Comparison of ENCODE assay signal across 1 cellular context in the genomic region with DNA sequence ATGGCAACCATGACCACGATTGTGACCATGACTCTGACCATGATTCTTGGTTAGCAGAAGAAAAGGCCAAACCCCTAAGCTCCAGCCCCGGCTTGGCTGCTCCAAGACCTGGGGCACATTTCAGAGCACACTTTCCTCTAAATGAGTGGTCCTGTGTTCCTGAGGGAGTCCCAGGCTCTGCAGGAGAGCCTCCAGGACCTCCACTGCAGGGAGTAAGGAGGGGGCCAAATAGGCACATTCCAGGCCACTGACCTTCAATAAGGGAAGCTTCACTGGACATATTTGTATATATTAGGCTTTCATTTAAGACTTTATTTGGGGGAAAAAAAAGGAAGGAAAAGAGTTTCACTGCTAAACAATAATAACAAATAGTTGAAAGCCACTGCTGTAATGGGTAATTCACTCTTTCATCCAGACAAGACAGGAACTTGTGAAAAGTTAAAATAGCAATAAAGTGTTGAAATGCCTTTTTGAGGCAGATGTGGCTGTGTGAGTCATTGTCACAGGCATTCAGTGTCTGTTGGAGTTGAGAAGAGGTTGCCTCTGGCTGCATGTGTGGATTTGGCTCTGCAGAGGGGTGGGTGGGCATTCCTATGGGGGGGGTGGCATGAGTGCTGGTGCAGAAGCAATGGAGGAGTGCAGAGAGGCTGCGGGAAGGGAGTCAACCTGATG.
A peak's percentile ranks its signal among the peaks of the same experiment; 100 is the strongest.
TF ChIP-seq lines count a peak whose summit lies in the region.

No MANE protein-coding gene starts in this region.

TF ChIP-seq in SK-N-SH, 30 proteins besides CTCF, POLR2A, EP300 and RAD21 (continued from another document):
- TF ChIP-seq, protein P1, sequence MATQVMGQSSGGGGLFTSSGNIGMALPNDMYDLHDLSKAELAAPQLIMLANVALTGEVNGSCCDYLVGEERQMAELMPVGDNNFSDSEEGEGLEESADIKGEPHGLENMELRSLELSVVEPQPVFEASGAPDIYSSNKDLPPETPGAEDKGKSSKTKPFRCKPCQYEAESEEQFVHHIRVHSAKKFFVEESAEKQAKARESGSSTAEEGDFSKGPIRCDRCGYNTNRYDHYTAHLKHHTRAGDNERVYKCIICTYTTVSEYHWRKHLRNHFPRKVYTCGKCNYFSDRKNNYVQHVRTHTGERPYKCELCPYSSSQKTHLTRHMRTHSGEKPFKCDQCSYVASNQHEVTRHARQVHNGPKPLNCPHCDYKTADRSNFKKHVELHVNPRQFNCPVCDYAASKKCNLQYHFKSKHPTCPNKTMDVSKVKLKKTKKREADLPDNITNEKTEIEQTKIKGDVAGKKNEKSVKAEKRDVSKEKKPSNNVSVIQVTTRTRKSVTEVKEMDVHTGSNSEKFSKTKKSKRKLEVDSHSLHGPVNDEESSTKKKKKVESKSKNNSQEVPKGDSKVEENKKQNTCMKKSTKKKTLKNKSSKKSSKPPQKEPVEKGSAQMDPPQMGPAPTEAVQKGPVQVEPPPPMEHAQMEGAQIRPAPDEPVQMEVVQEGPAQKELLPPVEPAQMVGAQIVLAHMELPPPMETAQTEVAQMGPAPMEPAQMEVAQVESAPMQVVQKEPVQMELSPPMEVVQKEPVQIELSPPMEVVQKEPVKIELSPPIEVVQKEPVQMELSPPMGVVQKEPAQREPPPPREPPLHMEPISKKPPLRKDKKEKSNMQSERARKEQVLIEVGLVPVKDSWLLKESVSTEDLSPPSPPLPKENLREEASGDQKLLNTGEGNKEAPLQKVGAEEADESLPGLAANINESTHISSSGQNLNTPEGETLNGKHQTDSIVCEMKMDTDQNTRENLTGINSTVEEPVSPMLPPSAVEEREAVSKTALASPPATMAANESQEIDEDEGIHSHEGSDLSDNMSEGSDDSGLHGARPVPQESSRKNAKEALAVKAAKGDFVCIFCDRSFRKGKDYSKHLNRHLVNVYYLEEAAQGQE (IDR thresholded peaks at IDR 0.05; ENCODE audit: low read depth, low read length) = no peak
- TF ChIP-seq GABPA (IDR thresholded peaks at IDR 0.05; ENCODE audit: low read depth) = no peak
- no peak for TF ChIP-seq POLR2AphosphoS5 (IDR thresholded peaks at IDR 0.05; ENCODE audit: low read depth, low read length)
- 0 out of 2 replicates have a peak, but pooled peaks have one; percentile 24 for TF ChIP-seq TEAD4 (IDR thresholded peaks at IDR 0.05; ENCODE audit: borderline replicate concordance, insufficient read depth)
- TF ChIP-seq, protein P2, sequence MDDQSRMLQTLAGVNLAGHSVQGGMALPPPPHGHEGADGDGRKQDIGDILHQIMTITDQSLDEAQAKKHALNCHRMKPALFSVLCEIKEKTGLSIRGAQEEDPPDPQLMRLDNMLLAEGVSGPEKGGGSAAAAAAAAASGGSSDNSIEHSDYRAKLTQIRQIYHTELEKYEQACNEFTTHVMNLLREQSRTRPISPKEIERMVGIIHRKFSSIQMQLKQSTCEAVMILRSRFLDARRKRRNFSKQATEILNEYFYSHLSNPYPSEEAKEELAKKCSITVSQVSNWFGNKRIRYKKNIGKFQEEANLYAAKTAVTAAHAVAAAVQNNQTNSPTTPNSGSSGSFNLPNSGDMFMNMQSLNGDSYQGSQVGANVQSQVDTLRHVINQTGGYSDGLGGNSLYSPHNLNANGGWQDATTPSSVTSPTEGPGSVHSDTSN (IDR thresholded peaks at IDR 0.05) = peak; percentile 52
- TF ChIP-seq FOXM1 (IDR thresholded peaks at IDR 0.05; ENCODE audit: low read depth) = no peak
- no peak for TF ChIP-seq CHD2 (IDR thresholded peaks at IDR 0.05; ENCODE audit: low read length, partially characterized antibody)
- TF ChIP-seq, protein P3, sequence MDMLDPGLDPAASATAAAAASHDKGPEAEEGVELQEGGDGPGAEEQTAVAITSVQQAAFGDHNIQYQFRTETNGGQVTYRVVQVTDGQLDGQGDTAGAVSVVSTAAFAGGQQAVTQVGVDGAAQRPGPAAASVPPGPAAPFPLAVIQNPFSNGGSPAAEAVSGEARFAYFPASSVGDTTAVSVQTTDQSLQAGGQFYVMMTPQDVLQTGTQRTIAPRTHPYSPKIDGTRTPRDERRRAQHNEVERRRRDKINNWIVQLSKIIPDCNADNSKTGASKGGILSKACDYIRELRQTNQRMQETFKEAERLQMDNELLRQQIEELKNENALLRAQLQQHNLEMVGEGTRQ (IDR thresholded peaks at IDR 0.05; ENCODE audit: borderline replicate concordance, low read depth, low read length) = no peak
- TF ChIP-seq TAF1 (IDR thresholded peaks at IDR 0.05; ENCODE audit: borderline replicate concordance, low read depth, low read length) = no peak
- TF ChIP-seq GATA2 (CRISPR knock-in tag; IDR thresholded peaks at IDR 0.05) = no peak
- TF ChIP-seq RXRA (IDR thresholded peaks at IDR 0.05; ENCODE audit: borderline replicate concordance, low read depth) = no peak; the same call in 1 of the 2 replicates
- TF ChIP-seq RCOR1 (IDR thresholded peaks at IDR 0.05; ENCODE audit: low read length) = no peak
TF ChIP-seq in SK-N-SH: peak in this region for 6.
